In the genomic region with DNA sequence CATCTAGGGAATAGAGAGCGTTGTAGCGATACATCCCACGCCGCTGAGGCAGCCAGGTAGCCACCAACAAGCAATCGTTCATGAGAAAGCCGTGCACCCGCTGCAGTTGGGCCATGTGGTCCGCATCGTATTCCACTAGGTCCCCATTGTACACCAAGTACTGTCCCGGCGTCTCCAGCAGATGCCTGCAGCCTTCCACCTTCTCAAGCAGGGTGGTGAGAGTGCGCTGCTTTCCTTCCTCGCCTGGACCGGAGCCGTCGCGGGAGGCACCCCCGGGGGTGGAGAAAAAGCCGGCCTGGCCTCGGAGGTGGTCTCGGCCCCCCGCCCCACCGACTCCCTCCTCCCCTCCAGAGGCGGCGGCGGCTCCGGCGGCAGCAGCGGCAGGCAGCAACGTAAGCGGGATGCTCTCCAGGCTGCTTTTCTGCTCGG, we compare ENCODE assay signal across 8 cellular contexts. TPM values are rescaled to one million over a fixed set of nuclear protein-coding genes. Genes with fewer than 3 reads are reported as not detected.
DNase-seq lines count a peak whose midpoint lies in the region; ATAC-seq and TF ChIP-seq lines count a peak whose summit lies in the region.

No MANE protein-coding gene starts in this region.

- peak overlapping the region; percentile 64 for H2BK5ac ChIP-seq in IMR-90 (ENCODE audit: low read depth, low read length, poor library complexity, severe bottlenecking)

- H3K27me3 ChIP-seq in IMR-90 (ENCODE audit: control insufficient read depth, insufficient read depth, low read length) = no peaks in the 10 kb centered on the region
- no peaks in the 10 kb centered on the region for H3K27me3 ChIP-seq in body of pancreas
- no peaks in the 10 kb centered on the region for H3K27me3 ChIP-seq in left lung
- H3K27me3 ChIP-seq in testis = no peaks in the 10 kb centered on the region

- peak overlapping the region; percentile 98 for H3K4me3 Mint-ChIP-seq in activated naive CD4-positive, alpha-beta T cell treated with anti-CD3 and anti-CD28 coated beads, Interleukin-2, amount 10 ng/mL, durations not matched to agents 7 days and 5 days

- H3K18ac ChIP-seq in IMR-90 (ENCODE audit: low read depth, low read length) = no peak overlapping the region

- H2BK15ac ChIP-seq in IMR-90 (ENCODE audit: low read depth, low read length) = no peak overlapping the region

- dilution Hi-C loops in IMR-90 (cut with HindIII; ENCODE audit: low sequenced_read_pairs, unreplicated experiment) = no loop called here

- H3K36me3 ChIP-seq in IMR-90 (ENCODE audit: control insufficient read depth, insufficient read depth, low read length) (peaks cover 2% of the 10 kb centered on the region; the same call in 1 of the 2 replicates), body of pancreas (replicated peaks in 1 of 2; ENCODE audit: insufficient read depth in 1 of 2, low read depth in 2 of 2) (no peaks in the 10 kb centered on the region), left lung (peaks cover 0 to 7% of the 10 kb centered on the region in 2 donors), testis (ENCODE audit: low read depth, missing control alignments) (no peaks in the 10 kb centered on the region)

- H4K91ac ChIP-seq in IMR-90 (ENCODE audit: insufficient read depth, low read depth, low read length) = no peak overlapping the region

- peaks cover 44% of the 10 kb centered on the region for H4K20me1 ChIP-seq in IMR-90 (ENCODE audit: insufficient read depth, low read length)

- H4K8ac ChIP-seq in IMR-90 (ENCODE audit: low read depth in 2 of 2, low read length in 2 of 2) = peak overlapping the region in 1 of 2 experiments; percentile 86; a peak in 2 of 4 replicates

- H3K4me1 ChIP-seq in IMR-90 (ENCODE audit: control insufficient read depth, insufficient read depth, low read length) = peaks cover 7% of the 10 kb centered on the region
- H3K4me1 ChIP-seq in body of pancreas = peaks cover 49% of the 10 kb centered on the region
- peaks cover 38 to 67% of the 10 kb centered on the region in 2 donors for H3K4me1 ChIP-seq in left lung
- peaks cover 35% of the 10 kb centered on the region for H3K4me1 ChIP-seq in testis

- peaks cover 6% of the 10 kb centered on the region; the same call in 1 of the 2 replicates for H3K9me1 ChIP-seq in IMR-90 (ENCODE audit: insufficient read depth, low read length)

- H3K4me2 ChIP-seq in IMR-90 (ENCODE audit: low read depth, low read length) = peak overlapping the region; percentile 94

- no peaks in the 10 kb centered on the region for H3K9me3 Mint-ChIP-seq in activated naive CD4-positive, alpha-beta T cell treated with anti-CD3 and anti-CD28 coated beads, Interleukin-2, amount 10 ng/mL, durations not matched to agents 7 days and 5 days

- POLR2A ChIA-PET in IMR-90 (lab: Charles Lee; ENCODE audit: unreplicated experiment) = no interaction called here

- peaks cover 3 to 42% of the 10 kb centered on the region in 2 experiments; a peak in 2 of 4 replicates for H3K79me1 ChIP-seq in IMR-90 (ENCODE audit: low read depth in 1 of 2, low read length in 2 of 2)

- H3K14ac ChIP-seq in IMR-90 (replicated peaks; ENCODE audit: low read depth, low read length) = peak overlapping the region; percentile 74; the same call in 1 of the 2 replicates

- peaks cover 54% of the 10 kb centered on the region for H3K36me3 Mint-ChIP-seq in activated naive CD4-positive, alpha-beta T cell treated with anti-CD3 and anti-CD28 coated beads, Interleukin-2, amount 10 ng/mL, durations not matched to agents 7 days and 5 days

- H3K27ac ChIP-seq in IMR-90 (ENCODE audit: insufficient read depth, low read length) (peak overlapping the region; percentile 70), body of pancreas (peak overlapping the region; percentile 70 to 97 (median 94)), left lung (peak overlapping the region; percentile 75 to 97), testis (peak overlapping the region; percentile 50 to 90)

- no peak overlapping the region for H4K5ac ChIP-seq in IMR-90 (ENCODE audit: low read depth, low read length)

- H2BK20ac ChIP-seq in IMR-90 (ENCODE audit: low read depth, low read length) = no peak overlapping the region

- H2AFZ ChIP-seq in IMR-90 (replicated peaks; ENCODE audit: low read length, poor library complexity) = peak overlapping the region; percentile 92

- peaks cover 6% of the 10 kb centered on the region for H3K27me3 Mint-ChIP-seq in activated naive CD4-positive, alpha-beta T cell treated with anti-CD3 and anti-CD28 coated beads, Interleukin-2, amount 10 ng/mL, durations not matched to agents 7 days and 5 days

- peaks cover 61% of the 10 kb centered on the region for H3K4me1 Mint-ChIP-seq in activated naive CD4-positive, alpha-beta T cell treated with anti-CD3 and anti-CD28 coated beads, Interleukin-2, amount 10 ng/mL, durations not matched to agents 7 days and 5 days

- H3K9me3 ChIP-seq in IMR-90 (ENCODE audit: control insufficient read depth, insufficient read depth, low read length) = no peaks in the 10 kb centered on the region
- no peaks in the 10 kb centered on the region for H3K9me3 ChIP-seq in body of pancreas
- H3K9me3 ChIP-seq in left lung = no peaks in the 10 kb centered on the region
- H3K9me3 ChIP-seq in testis = no peaks in the 10 kb centered on the region

- DNase-seq in activated naive CD4-positive, alpha-beta T cell treated with anti-CD3 and anti-CD28 coated beads, Interleukin-2, amount 10 ng/mL, durations not matched to agents 7 days and 5 days = no peak
- no peak for DNase-seq in activated naive CD4-positive, alpha-beta T cell treated with Interleukin-2 at 50 U/mL for 16 hours
- DNase-seq in IMR-90 (no peak), body of pancreas (peak in 1 of 4 donors; percentile 15), left lung (peak; percentile 51 to 86), testis (no peak), NCI-H226 (no peak)

- no peak overlapping the region for H3K56ac ChIP-seq in IMR-90 (ENCODE audit: extremely low read depth, insufficient read depth, low read length)

- TF ChIP-seq CTCF in IMR-90 (conservative IDR thresholded peaks at IDR 0.05; ENCODE audit: low read depth, low read length) (no peak), body of pancreas (IDR thresholded peaks at IDR 0.05) (no peak), left lung (IDR thresholded peaks at IDR 0.05) (no peak), testis (IDR thresholded peaks at IDR 0.05) (no peak)

- TF ChIP-seq POLR2A in IMR-90 (IDR thresholded peaks at IDR 0.05; ENCODE audit: low read depth, low read length) = no peak
- TF ChIP-seq POLR2A in body of pancreas (IDR thresholded peaks at IDR 0.05) = no peak
- no peak for TF ChIP-seq POLR2A in testis (IDR thresholded peaks at IDR 0.05)

- CTCF ChIA-PET in activated naive CD4-positive, alpha-beta T cell treated with anti-CD3 and anti-CD28 coated beads, Interleukin-2, amount 10 ng/mL, durations not matched to agents 7 days and 5 days (lab: Charles Lee) = interaction anchor here (1.1 to 2.1 kb wide), 3 partner anchors 22 to 259 kb away, joined by 3 to 10 read pairs (median 4); no protein-coding TSS in a partner anchor
- CTCF ChIA-PET in IMR-90 (lab: Yijun Ruan, JAX) = interaction anchor here (0.5 kb wide), 1 partner anchor 8 kb away, joined by 3 read pairs; no protein-coding TSS in a partner anchor

- H3K27ac Mint-ChIP-seq in activated naive CD4-positive, alpha-beta T cell treated with anti-CD3 and anti-CD28 coated beads, Interleukin-2, amount 10 ng/mL, durations not matched to agents 7 days and 5 days = peak overlapping the region; percentile 98

- peak overlapping the region; percentile 84; the same call in 1 of the 2 replicates for H3K23ac ChIP-seq in IMR-90 (ENCODE audit: low read depth, low read length)

- ATAC-seq in IMR-90 (ENCODE audit: low read depth) (peak; percentile 6), body of pancreas (peak; percentile 0), left lung (peak; percentile 30), HG03457 (IDR thresholded peaks at IDR 0.05; ENCODE audit: unreplicated experiment) (no peak)

- peak overlapping the region; percentile 83 for H3K4ac ChIP-seq in IMR-90 (ENCODE audit: low read depth, low read length)

- no peak for TF ChIP-seq RAD21 in IMR-90 (IDR thresholded peaks at IDR 0.05; ENCODE audit: low read length)

- intact Hi-C loops in IMR-90 (cut with micrococcal nuclease) (no loop called here), body of pancreas (cut with DNase I) (no loop called here), left lung (cut with DNase I) (no loop called here), testis (cut with DNase I; ENCODE audit: low total_unique reads) (no loop called here)

- H2AK5ac ChIP-seq in IMR-90 (ENCODE audit: low read depth, low read length) = peak overlapping the region; percentile 28; the same call in 1 of the 2 replicates

- WGBS in IMR-90 (ENCODE audit: extremely low coverage in 2 of 2, insufficient read length in 1 of 2), 2 experiments = 4% methylated on average over 18 of the region's 32 CpGs; no CpG with 5 or more reads in 1 of the 2 experiments
- WGBS in body of pancreas, 2 donors = 0% methylated on average over 4 to 30 of the region's 32 CpGs
- 0 to 1% methylated on average over 9 to 30 of the region's 32 CpGs for WGBS in testis, 2 donors

- peak overlapping the region; percentile 78 for H3K9ac ChIP-seq in IMR-90 (ENCODE audit: low read depth, low read length)

- H3K4me3 ChIP-seq in IMR-90 (ENCODE audit: insufficient read depth, low read depth, low read length) (peak overlapping the region; percentile 75), body of pancreas (peak overlapping the region; percentile 76 to 92), left lung (peak overlapping the region; percentile 92), testis (peak overlapping the region; percentile 83 to 98)

- BruUV-seq in IMR-90 (replicated peaks; lab: Mats Ljungman, UMichigan) = no TSS peak

- peak overlapping the region; percentile 79 for H2AK9ac ChIP-seq in IMR-90 (replicated peaks; ENCODE audit: low read depth, low read length, poor library complexity)

- in situ Hi-C loops in IMR-90 (cut with MboI; ENCODE audit: low sequenced_read_pairs) = no loop called here

- H2BK120ac ChIP-seq in IMR-90 (ENCODE audit: low read depth, low read length) = no peak overlapping the region

TF ChIP-seq in IMR-90, 13 proteins besides CTCF, POLR2A, EP300 and RAD21 (continues in another document):
- TF ChIP-seq RFX5 (IDR thresholded peaks at IDR 0.05; ENCODE audit: low read depth, low read length) = no peak

RNA-seq across cellular contexts. Expression of gene EXOC8, which starts 0.6 kb away (rescaled TPM):
- 11.5 and 15.3 TPM in 2 replicates for total RNA-seq in IMR-90 (2012; rRNA removed)
- 2.6 and 2.7 TPM in 2 replicates for polyA plus RNA-seq in IMR-90 (2012; rRNA removed)
- polyA plus RNA-seq in IMR-90 (2012; cell fraction: cytosol; rRNA removed) = 1.5 and 1.8 TPM in 2 replicates
- polyA plus RNA-seq in IMR-90 (2012; cell fraction: nucleus; rRNA removed; ENCODE audit: low replicate concordance) = 2.1 and 3.3 TPM in 2 replicates
- 10 to 100 TPM; 10.6 to 12.9 TPM for total RNA-seq in body of pancreas
- 10 to 100 TPM; 19.8 to 20.4 TPM for total RNA-seq in left lung
- 10 to 100 TPM; 13.9 to 14.7 TPM for total RNA-seq in testis
- polyA plus RNA-seq in testis (ENCODE audit: insufficient read depth, low read depth, low replicate concordance) = 9.3 TPM

RNA-seq across cellular contexts. Expression of gene SPRTN, which starts 1.0 kb away (rescaled TPM):
- 16.4 and 17.4 TPM in 2 replicates for total RNA-seq in IMR-90 (2012; rRNA removed)
- polyA plus RNA-seq in IMR-90 (2012; rRNA removed) = 6.5 and 7.5 TPM in 2 replicates
- polyA plus RNA-seq in IMR-90 (2012; cell fraction: cytosol; rRNA removed) = 5.7 and 6.5 TPM in 2 replicates
- 5.5 and 10.2 TPM in 2 replicates for polyA plus RNA-seq in IMR-90 (2012; cell fraction: nucleus; rRNA removed; ENCODE audit: low replicate concordance)
- 10 to 100 TPM; 10.9 to 11.2 TPM for total RNA-seq in body of pancreas
- 10 to 100 TPM in 1 of 2 donors, 1 to 10 TPM in 1; 9.4 to 14.6 TPM for total RNA-seq in left lung
- total RNA-seq in testis = 10 to 100 TPM; 26.4 to 34.9 TPM
- polyA plus RNA-seq in testis (ENCODE audit: insufficient read depth, low read depth, low replicate concordance) = 30.2 TPM

Comparison
In these comparisons a context has a peak if more than half of its experiments do, and no peak if none do; other contexts are left out.
1. DNase-seq: peak in left lung (2 of 2); none in activated naive CD4-positive, alpha-beta T cell treated with anti-CD3 and anti-CD28 coated beads, Interleukin-2, amount 10 ng/mL, durations not matched to agents 7 days and 5 days (single experiment), activated naive CD4-positive, alpha-beta T cell treated with Interleukin-2 at 50 U/mL for 16 hours (single experiment), IMR-90 (single experiment), testis (single experiment) and NCI-H226 (single experiment).
2. Peak in every context shown above with its lines, with median percentiles within 50 percentile points of each other: H3K27ac ChIP-seq and H3K4me3 ChIP-seq.